In genomic region chr5:173505634-173506033, GRCh38 we compare ENCODE assay signal across 22 cellular contexts.
"Had no signal": no experiment of that assay in that cellular context is flagged by ENCODE, and none has a peak within 500 bp of the region (broad histone marks: within the 10 kb centered on the region; RNA-seq: fewer than 3 reads in every experiment).

No MANE protein-coding gene starts in this region.

- H3K4me1 ChIP-seq: left ventricle myocardium inferior, right atrium auricular region, spleen, tibial nerve, uterus had no signal

- H3K36me3 ChIP-seq: left ventricle myocardium inferior, ovary, right atrium auricular region, spleen, tibial nerve, uterus had no signal

- H3K4me3 ChIP-seq: left ventricle myocardium inferior, lung, ovary, right atrium auricular region, spleen, tibial nerve, uterus had no signal

- H3K27me3 ChIP-seq: ovary, right atrium auricular region, tibial nerve, uterus had no signal

- ATAC-seq: naive thymus-derived CD4-positive, alpha-beta T cell; natural killer cell treated with Interleukin-12 subunit alpha and Interleukin-12 subunit beta and Interleukin-15 and Interleukin-18, amount 100 ng/mL, for 72 hours; sciatic nerve; stimulated activated effector memory CD8-positive, alpha-beta T cell treated with anti-CD3 and anti-CD28 coated beads, Interleukin-12 subunit alpha, Interleukin-12 subunit beta, amount 100 ng/mL, for 72 hours had no signal

- H3K4me3 Mint-ChIP-seq: mesothelial cell of epicardium; naive thymus-derived CD4-positive, alpha-beta T cell; natural killer cell treated with Interleukin-12 subunit alpha and Interleukin-12 subunit beta and Interleukin-15 and Interleukin-18, amount 100 ng/mL, for 72 hours; stimulated activated effector memory CD8-positive, alpha-beta T cell treated with anti-CD3 and anti-CD28 coated beads, Interleukin-12 subunit alpha, Interleukin-12 subunit beta, amount 100 ng/mL, for 72 hours; stimulated activated naive CD8-positive, alpha-beta T cell treated with anti-CD3 and anti-CD28 coated beads, Interleukin-15, Interleukin-2, amounts not matched to agents 100 ng/mL and 50 ng/mL, for 24 hours; type B pancreatic cell had no signal

- H3K4me1 Mint-ChIP-seq: mesothelial cell of epicardium; naive thymus-derived CD4-positive, alpha-beta T cell; stimulated activated effector memory CD8-positive, alpha-beta T cell treated with anti-CD3 and anti-CD28 coated beads, Interleukin-12 subunit alpha, Interleukin-12 subunit beta, amount 100 ng/mL, for 72 hours had no signal

- H3K9me3 ChIP-seq: ovary, uterus had no signal

- H3K36me3 Mint-ChIP-seq: mesothelial cell of epicardium; natural killer cell treated with Interleukin-12 subunit alpha and Interleukin-12 subunit beta and Interleukin-15 and Interleukin-18, amount 100 ng/mL, for 72 hours; stimulated activated effector memory CD8-positive, alpha-beta T cell treated with anti-CD3 and anti-CD28 coated beads, Interleukin-12 subunit alpha, Interleukin-12 subunit beta, amount 100 ng/mL, for 72 hours; type B pancreatic cell had no signal

- H3K9me3 Mint-ChIP-seq: natural killer cell treated with Interleukin-12 subunit alpha and Interleukin-12 subunit beta and Interleukin-15 and Interleukin-18, amount 100 ng/mL, for 72 hours; stimulated activated effector memory CD8-positive, alpha-beta T cell treated with anti-CD3 and anti-CD28 coated beads, Interleukin-12 subunit alpha, Interleukin-12 subunit beta, amount 100 ng/mL, for 72 hours; stimulated activated naive CD8-positive, alpha-beta T cell treated with anti-CD3 and anti-CD28 coated beads, Interleukin-15, Interleukin-2, amounts not matched to agents 100 ng/mL and 50 ng/mL, for 24 hours; type B pancreatic cell had no signal

- H3K27me3 Mint-ChIP-seq: type B pancreatic cell had no signal

- DNase-seq: hypothalamus; islet precursor cell; left ventricle myocardium inferior; mesendoderm; naive thymus-derived CD4-positive, alpha-beta T cell; ovary; small intestine; spleen; stimulated activated CD4-positive, alpha-beta T cell treated with anti-CD3 and anti-CD28 coated beads, Interleukin-4, amount 100 ng/mL, for 24 hours; stimulated activated naive CD4-positive, alpha-beta T cell; substantia nigra; uterus had no signal

- H3K27ac ChIP-seq: left ventricle myocardium inferior, ovary, right atrium auricular region, spleen, tibial nerve, uterus had no signal

- H3K27ac Mint-ChIP-seq: mesothelial cell of epicardium; naive thymus-derived CD4-positive, alpha-beta T cell; natural killer cell treated with Interleukin-12 subunit alpha and Interleukin-12 subunit beta and Interleukin-15 and Interleukin-18, amount 100 ng/mL, for 72 hours; progenitor cell of endocrine pancreas; stimulated activated effector memory CD8-positive, alpha-beta T cell treated with anti-CD3 and anti-CD28 coated beads, Interleukin-12 subunit alpha, Interleukin-12 subunit beta, amount 100 ng/mL, for 72 hours; stimulated activated naive CD8-positive, alpha-beta T cell treated with anti-CD3 and anti-CD28 coated beads, Interleukin-15, Interleukin-2, amounts not matched to agents 100 ng/mL and 50 ng/mL, for 24 hours; type B pancreatic cell had no signal
